9 cellular contexts compared by ENCODE assay signal in the genomic region with DNA sequence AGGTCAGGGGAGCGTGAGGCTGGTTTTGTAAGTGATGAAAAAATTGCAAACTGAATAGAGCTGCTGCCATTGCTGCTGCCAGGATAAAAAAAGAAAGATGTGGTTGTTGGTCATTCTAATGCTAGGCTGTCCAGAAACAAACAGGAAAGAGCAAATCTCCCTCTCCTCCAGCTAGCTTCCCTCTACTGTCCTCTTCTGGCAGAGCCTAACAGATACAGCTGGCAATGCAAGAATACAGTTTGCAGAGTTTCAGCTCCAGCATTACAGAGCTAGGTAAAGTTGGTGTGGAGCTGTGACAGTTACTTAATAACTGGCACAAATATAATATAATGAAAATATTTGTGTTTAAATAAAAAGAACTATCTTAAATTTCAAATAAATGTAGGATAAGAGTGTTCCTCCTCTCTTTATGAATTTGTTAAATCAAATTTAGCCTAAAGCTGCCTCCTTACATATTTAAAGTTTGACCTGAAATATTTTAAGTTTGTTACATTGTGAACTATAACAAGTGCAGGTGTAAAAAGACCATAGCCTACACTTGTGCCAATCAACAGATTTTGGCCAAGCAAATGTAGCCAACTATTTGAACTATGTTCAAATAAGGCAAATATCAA.
DNase-seq lines count a peak whose midpoint lies in the region; ATAC-seq and TF ChIP-seq lines count a peak whose summit lies in the region.
"Had no signal": no experiment of that assay in that cellular context is flagged by ENCODE, and none has a peak within 500 bp of the region (broad histone marks: within the 10 kb centered on the region; RNA-seq: fewer than 3 reads in every experiment).

No MANE protein-coding gene starts in this region.

- H3K9me3 Mint-ChIP-seq in stimulated activated naive CD8-positive, alpha-beta T cell treated with anti-CD3 and anti-CD28 coated beads, Interleukin-15, amount 100 ng/mL, for 72 hours, result no peaks in the 10 kb centered on the region
- H3K9me3 Mint-ChIP-seq: activated naive CD4-positive, alpha-beta T cell treated with anti-CD3 and anti-CD28 coated beads, Interleukin-2, amount 50 U/mL, for 24 hours had no signal

- TF ChIP-seq CTCF in GM12872 (IDR thresholded peaks at IDR 0.05; ENCODE audit: insufficient read depth, low read depth, low read length) (peak; percentile 66), kidney epithelial cell (IDR thresholded peaks at IDR 0.05; ENCODE audit: insufficient read depth, low read length, poor library complexity, severe bottlenecking) (peak; percentile 90)

- no peaks in the 10 kb centered on the region for H3K4me1 Mint-ChIP-seq in stimulated activated naive CD8-positive, alpha-beta T cell treated with anti-CD3 and anti-CD28 coated beads, Interleukin-15, amount 100 ng/mL, for 72 hours
- H3K4me1 Mint-ChIP-seq: activated naive CD4-positive, alpha-beta T cell treated with anti-CD3 and anti-CD28 coated beads, Interleukin-2, amount 50 U/mL, for 24 hours had no signal

- no peaks in the 10 kb centered on the region for H3K27me3 Mint-ChIP-seq in stimulated activated naive CD8-positive, alpha-beta T cell treated with anti-CD3 and anti-CD28 coated beads, Interleukin-15, amount 100 ng/mL, for 72 hours

- no peak overlapping the region for H3K4me3 Mint-ChIP-seq in stimulated activated naive CD8-positive, alpha-beta T cell treated with anti-CD3 and anti-CD28 coated beads, Interleukin-15, amount 100 ng/mL, for 72 hours
- H3K4me3 Mint-ChIP-seq: activated naive CD4-positive, alpha-beta T cell treated with anti-CD3 and anti-CD28 coated beads, Interleukin-2, amount 50 U/mL, for 24 hours had no signal

- H3K27me3 ChIP-seq in kidney epithelial cell (ENCODE audit: control insufficient read depth, insufficient read depth, low read length), result no peaks in the 10 kb centered on the region

- H3K4me3 ChIP-seq in kidney epithelial cell (ENCODE audit: low read depth, low read length), result no peak overlapping the region

- in situ Hi-C loops in SK-MEL-5 (cut with HindIII; ENCODE audit: low pct_unique_long_range_greater_than_20kb, low sequenced_read_pairs), result no loop called here

- H3K36me3 ChIP-seq in kidney epithelial cell (ENCODE audit: control insufficient read depth, insufficient read depth, low read length), result no peaks in the 10 kb centered on the region

- ATAC-seq in HG02571 (IDR thresholded peaks at IDR 0.05; ENCODE audit: unreplicated experiment), result peak; percentile 62
- no peak for ATAC-seq in stimulated activated naive CD8-positive, alpha-beta T cell treated with anti-CD3 and anti-CD28 coated beads, Interleukin-15, amount 100 ng/mL, for 72 hours

- DNase-seq in SK-MEL-5 (ENCODE audit: low read depth, low spot score) (peak; percentile 53), kidney epithelial cell (ENCODE audit: low read depth) (no peak), AG08396 (ENCODE audit: low spot score) (no peak), OCI-M2 (lab: John Stamatoyannopoulos, UW; ENCODE audit: unreplicated experiment) (no peak)
- DNase-seq in stimulated activated naive CD8-positive, alpha-beta T cell treated with anti-CD3 and anti-CD28 coated beads, Interleukin-15, amount 100 ng/mL, for 72 hours, result no peak
- no peak for DNase-seq in stimulated activated CD4-positive, alpha-beta T cell treated with anti-CD3 and anti-CD28 coated beads, Interleukin-4, amount 100 ng/mL, for 1 hour

- H3K27ac Mint-ChIP-seq in stimulated activated naive CD8-positive, alpha-beta T cell treated with anti-CD3 and anti-CD28 coated beads, Interleukin-15, amount 100 ng/mL, for 72 hours, result no peak overlapping the region
- H3K27ac Mint-ChIP-seq: activated naive CD4-positive, alpha-beta T cell treated with anti-CD3 and anti-CD28 coated beads, Interleukin-2, amount 50 U/mL, for 24 hours had no signal
